1 cellular context compared by ENCODE assay signal in genomic region chr18:21786526-21786925, GRCh38.
TF ChIP-seq lines count a peak whose summit lies in the region.

No MANE protein-coding gene starts in this region.

TF ChIP-seq in K562, 482 proteins besides CTCF, POLR2A, EP300 and RAD21 (continued from another document):
- TF ChIP-seq RFX7 (CRISPR knock-in tag; IDR thresholded peaks at IDR 0.05), result no peak
- TF ChIP-seq TRIM24 (IDR thresholded peaks at IDR 0.05), result 0 out of 4 replicates have a peak, but pooled peaks of 1 of the 2 experiments have one; percentile 15
- no peak for TF ChIP-seq SMAD1 (IDR thresholded peaks at IDR 0.05; ENCODE audit: low read depth, low read length, partially characterized antibody)
- TF ChIP-seq HMGN3 (IDR thresholded peaks at IDR 0.05; ENCODE audit: borderline replicate concordance, extremely low read depth, insufficient read length, low read depth, low read length), result no peak
- no peak for TF ChIP-seq SUPT5H (IDR thresholded peaks at IDR 0.05)
- TF ChIP-seq MBD2 (IDR thresholded peaks at IDR 0.05; ENCODE audit: borderline replicate concordance, low read depth), result no peak
- TF ChIP-seq, protein P1, sequence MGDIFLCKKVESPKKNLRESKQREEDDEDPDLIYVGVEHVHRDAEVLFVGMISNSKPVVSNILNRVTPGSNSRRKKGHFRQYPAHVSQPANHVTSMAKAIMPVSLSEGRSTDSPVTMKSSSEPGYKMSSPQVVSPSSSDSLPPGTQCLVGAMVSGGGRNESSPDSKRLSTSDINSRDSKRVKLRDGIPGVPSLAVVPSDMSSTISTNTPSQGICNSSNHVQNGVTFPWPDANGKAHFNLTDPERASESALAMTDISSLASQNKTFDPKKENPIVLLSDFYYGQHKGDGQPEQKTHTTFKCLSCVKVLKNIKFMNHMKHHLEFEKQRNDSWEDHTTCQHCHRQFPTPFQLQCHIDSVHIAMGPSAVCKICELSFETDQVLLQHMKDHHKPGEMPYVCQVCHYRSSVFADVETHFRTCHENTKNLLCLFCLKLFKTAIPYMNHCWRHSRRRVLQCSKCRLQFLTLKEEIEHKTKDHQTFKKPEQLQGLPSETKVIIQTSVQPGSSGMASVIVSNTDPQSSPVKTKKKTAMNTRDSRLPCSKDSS (IDR thresholded peaks at IDR 0.05; ENCODE audit: low read depth, partially characterized antibody), result peak; percentile 72
- no peak for TF ChIP-seq GTF2F1 (IDR thresholded peaks at IDR 0.05; ENCODE audit: low read depth, low read length)
- TF ChIP-seq CBX3 (IDR thresholded peaks at IDR 0.05; ENCODE audit: borderline replicate concordance in 1 of 2, low read length in 2 of 2), result no peak
- TF ChIP-seq ZNF134 (CRISPR knock-in tag; conservative IDR thresholded peaks at IDR 0.05), result no peak
- TF ChIP-seq RBFOX2 (IDR thresholded peaks at IDR 0.05; ENCODE audit: low read depth, low read length), result no peak
- TF ChIP-seq MECOM (CRISPR knock-in tag; IDR thresholded peaks at IDR 0.05), result no peak
- TF ChIP-seq ZNF143 (CRISPR knock-in tag; IDR thresholded peaks at IDR 0.05), result no peak
- TF ChIP-seq, protein P2, sequence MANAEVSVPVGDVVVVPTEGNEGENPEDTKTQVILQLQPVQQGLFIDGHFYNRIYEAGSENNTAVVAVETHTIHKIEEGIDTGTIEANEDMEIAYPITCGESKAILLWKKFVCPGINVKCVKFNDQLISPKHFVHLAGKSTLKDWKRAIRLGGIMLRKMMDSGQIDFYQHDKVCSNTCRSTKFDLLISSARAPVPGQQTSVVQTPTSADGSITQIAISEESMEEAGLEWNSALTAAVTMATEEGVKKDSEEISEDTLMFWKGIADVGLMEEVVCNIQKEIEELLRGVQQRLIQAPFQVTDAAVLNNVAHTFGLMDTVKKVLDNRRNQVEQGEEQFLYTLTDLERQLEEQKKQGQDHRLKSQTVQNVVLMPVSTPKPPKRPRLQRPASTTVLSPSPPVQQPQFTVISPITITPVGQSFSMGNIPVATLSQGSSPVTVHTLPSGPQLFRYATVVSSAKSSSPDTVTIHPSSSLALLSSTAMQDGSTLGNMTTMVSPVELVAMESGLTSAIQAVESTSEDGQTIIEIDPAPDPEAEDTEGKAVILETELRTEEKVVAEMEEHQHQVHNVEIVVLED (CRISPR knock-in tag; IDR thresholded peaks at IDR 0.05), result no peak
- no peak for TF ChIP-seq ZFPM2 (CRISPR knock-in tag; IDR thresholded peaks at IDR 0.05)
